Comparison of ENCODE assay signal across 11 cellular contexts in the genomic region with DNA sequence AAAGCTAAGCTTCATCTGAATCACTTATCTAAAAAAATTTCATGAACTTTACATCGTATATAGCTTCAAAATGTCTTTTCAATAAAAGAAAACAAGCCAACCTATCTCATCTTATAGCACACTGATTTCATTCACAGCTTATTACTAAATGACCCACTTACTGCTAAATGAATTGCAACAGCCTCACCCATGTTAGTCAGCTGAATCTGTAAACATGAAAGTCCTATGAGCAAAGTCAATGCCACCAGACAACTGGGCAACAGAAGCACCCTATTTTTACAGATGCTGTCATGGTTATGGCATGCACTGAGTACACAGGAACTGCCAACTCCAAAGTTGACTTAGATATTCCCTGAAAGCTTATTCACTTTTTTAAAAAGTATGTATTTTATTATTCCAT. TPM values are rescaled to one million over a fixed set of nuclear protein-coding genes. Genes with fewer than 3 reads are reported as not detected.
DNase-seq lines count a peak whose midpoint lies in the region; ATAC-seq and TF ChIP-seq lines count a peak whose summit lies in the region.
"Had no signal": no experiment of that assay in that cellular context is flagged by ENCODE, and none has a peak within 500 bp of the region (broad histone marks: within the 10 kb centered on the region; RNA-seq: fewer than 3 reads in every experiment).

No MANE protein-coding gene starts in this region.

- intact Hi-C loops in Right ventricle myocardium inferior (cut with DNase I): no loop called here
- intact Hi-C loops in cardiac septum (cut with DNase I): no loop called here
- intact Hi-C loops in left colon (cut with DNase I, micrococcal nuclease): no loop called here

- ATAC-seq in Right ventricle myocardium inferior (peak; percentile 91), left colon (peak; percentile 94), HG02870 (IDR thresholded peaks at IDR 0.05; ENCODE audit: unreplicated experiment) (no peak)

- DNase-seq in Right ventricle myocardium inferior (ENCODE audit: missing footprints) (no peak), cardiac septum (ENCODE audit: low spot score) (no peak), cardiac fibroblast (ENCODE audit: low read depth in 2 of 2) (peak; percentile 80 to 96), left colon (no peak), islet precursor cell (no peak), NCI-H526 (lab: John Stamatoyannopoulos, UW) (no peak)
- DNase-seq in activated CD8-positive, alpha-beta memory T cell treated with anti-CD3 and anti-CD28 coated beads, Interleukin-2, amount 50 U/mL, for 48 hours: no peak
- DNase-seq: activated naive CD4-positive, alpha-beta T cell treated with Interleukin-2 at 50 U/mL for 16 hours; NCI-H187 had no signal

- no peak for TF ChIP-seq CTCF in cardiac fibroblast (IDR thresholded peaks at IDR 0.05; ENCODE audit: low read depth, low read length)

- no peak overlapping the region for H3K4me3 ChIP-seq in cardiac fibroblast (replicated peaks in 1 of 2; ENCODE audit: low read depth in 2 of 2, low read length in 2 of 2)
- H3K4me3 ChIP-seq: BLaER1 had no signal

RNA-seq across cellular contexts. Expression of a gene that starts 41.2 kb away (rescaled TPM):
- 243 TPM for total RNA-seq in Right ventricle myocardium inferior
- 457 TPM for total RNA-seq in cardiac septum
- total RNA-seq in left colon: 100 to 1,000 TPM; 179 to 332 TPM

Comparison
In these comparisons a context has a peak if more than half of its experiments do, and no peak if none do; other contexts are left out.
1. DNase-seq: peak in cardiac fibroblast (2 of 2); none in Right ventricle myocardium inferior (single experiment), cardiac septum (single experiment), left colon (0 of 2), activated CD8-positive, alpha-beta memory T cell treated with anti-CD3 and anti-CD28 coated beads, Interleukin-2, amount 50 U/mL, for 48 hours (single experiment), islet precursor cell (single experiment) and NCI-H526 (0 of 2).